1 cellular context compared by ENCODE assay signal in genomic region chr2:217777906-217778305, GRCh38.
TF ChIP-seq lines count a peak whose summit lies in the region.

No MANE protein-coding gene starts in this region.

TF ChIP-seq in GM23338, 12 proteins besides CTCF, POLR2A, EP300 and RAD21 (continued from another document):
- TF ChIP-seq REST (IDR thresholded peaks at IDR 0.05; ENCODE audit: unreplicated experiment) (no peak), STAT1 (IDR thresholded peaks at IDR 0.05; ENCODE audit: unreplicated experiment) (no peak), EZH2phosphoT487 (IDR thresholded peaks at IDR 0.05; ENCODE audit: unreplicated experiment) (no peak), ZNF331 (CRISPR knock-in tag; IDR thresholded peaks at IDR 0.05; ENCODE audit: low read depth) (no peak), ZNF114 (CRISPR knock-in tag; IDR thresholded peaks at IDR 0.05) (no peak), NANOG (IDR thresholded peaks at IDR 0.05; ENCODE audit: borderline replicate concordance) (no peak), EZH2 (IDR thresholded peaks at IDR 0.05; ENCODE audit: low read depth, unreplicated experiment) (no peak)
